ENCODE assay signal across 33 cellular contexts in genomic region chr11:20457934-20458333, GRCh38.
DNase-seq lines count a peak whose midpoint lies in the region; ATAC-seq, FAIRE-seq and TF ChIP-seq lines count a peak whose summit lies in the region.
"Had no signal": no experiment of that assay in that cellular context is flagged by ENCODE, and none has a peak within 500 bp of the region (broad histone marks: within the 10 kb centered on the region; RNA-seq: fewer than 3 reads in every experiment).

No MANE protein-coding gene starts in this region.

- TF ChIP-seq CTCF in MCF 10A (IDR thresholded peaks at IDR 0.05; ENCODE audit: unreplicated experiment), result no peak
- TF ChIP-seq CTCF in mammary epithelial cell (conservative IDR thresholded peaks at IDR 0.05 in 1 of 2, IDR thresholded peaks at IDR 0.05 in 1 of 2; ENCODE audit: extremely low read depth in 1 of 2, insufficient read depth in 1 of 2, low read depth in 1 of 2, low read length in 2 of 2), result no peak
- TF ChIP-seq CTCF in K562 (IDR thresholded peaks at IDR 0.05 in 2 of 3, conservative IDR thresholded peaks at IDR 0.05 in 1 of 3; ENCODE audit: insufficient read depth in 2 of 3, low read depth in 1 of 3, low read length in 3 of 3), result no peak
- no peak for TF ChIP-seq CTCF in tibial nerve (IDR thresholded peaks at IDR 0.05)

- H3K27me3 ChIP-seq in mammary epithelial cell (ENCODE audit: insufficient read depth, low read length) (no peaks in the 10 kb centered on the region), K562 (ENCODE audit: control insufficient read depth in 2 of 2, insufficient read depth in 2 of 2, low read length in 2 of 2) (no peaks in the 10 kb centered on the region), tibial nerve (no peaks in the 10 kb centered on the region)
- H3K27me3 ChIP-seq: BE2C; BLaER1; BLaER1 treated with 17β-estradiol and CSF1 and Interleukin-3, amounts not matched to agents 10 nM and 100 nM had no signal

- H3K27ac Mint-ChIP-seq in MCF 10A (ENCODE audit: low read depth, unreplicated experiment), result peak overlapping the region; percentile 40
- H3K27ac Mint-ChIP-seq: B cell; CD14-positive monocyte; CD4-positive, alpha-beta T cell; CD4-positive, CD25-positive, alpha-beta regulatory T cell; CD8-positive, alpha-beta T cell had no signal

- no peaks in the 10 kb centered on the region for H3K9me1 ChIP-seq in K562 (ENCODE audit: control insufficient read depth, insufficient read depth, low read length)

- H3K27me3 Mint-ChIP-seq in MCF 10A (ENCODE audit: insufficient read depth, unreplicated experiment), result no peaks in the 10 kb centered on the region
- H3K27me3 Mint-ChIP-seq: B cell; CD4-positive, alpha-beta memory T cell; CD4-positive, alpha-beta T cell; CD4-positive, CD25-positive, alpha-beta regulatory T cell; CD8-positive, alpha-beta memory T cell had no signal

- H3K9me3 Mint-ChIP-seq in MCF 10A (ENCODE audit: unreplicated experiment), result no peaks in the 10 kb centered on the region
- H3K9me3 Mint-ChIP-seq: CD4-positive, alpha-beta memory T cell; CD4-positive, alpha-beta T cell; CD4-positive, CD25-positive, alpha-beta regulatory T cell; CD8-positive, alpha-beta memory T cell; CD8-positive, alpha-beta T cell had no signal

- no peaks in the 10 kb centered on the region for H3K79me2 ChIP-seq in mammary epithelial cell (ENCODE audit: insufficient read depth, low read length)
- H3K79me2 ChIP-seq in K562 (ENCODE audit: control insufficient read depth, insufficient read depth, low read length), result peaks cover 17% of the 10 kb centered on the region; the same call in 2 of the 3 replicates

- ATAC-seq in K562, result no peak
- ATAC-seq: A549; CD8-positive, alpha-beta T cell had no signal

- in situ Hi-C loops in mammary epithelial cell (cut with MboI; ENCODE audit: low sequenced_read_pairs in 2 of 2) (no loop called here), K562 (cut with MboI) (no loop called here)

- TF ChIP-seq RAD21 in K562 (CRISPR knock-in tag; conservative IDR thresholded peaks at IDR 0.05 in 1 of 2, IDR thresholded peaks at IDR 0.05 in 1 of 2), result no peak

- WGBS in mammary epithelial cell (ENCODE audit: low coverage, missing lambda C conversion rate), result 100% methylated on average over 1 of the region's 1 CpG
- 67% methylated on average over 1 of the region's 1 CpG for whole genome bisulfite sequencing in K562 (ENCODE audit: insufficient coverage, low coverage, missing lambda C conversion rate)
- 79 to 85% methylated on average over 1 of the region's 1 CpG for WGBS in tibial nerve, 2 donors

- no TSS peak for BruUV-seq in MCF 10A (replicated peaks; lab: Mats Ljungman, UMichigan)
- no TSS peak for BruUV-seq in mammary epithelial cell (replicated peaks; lab: Mats Ljungman, UMichigan)
- BruUV-seq in K562 (replicated peaks; lab: Mats Ljungman, UMichigan), result no TSS peak

- H3K9ac ChIP-seq in mammary epithelial cell (ENCODE audit: insufficient read depth, low read length) (no peak overlapping the region), K562 (ENCODE audit: insufficient read depth in 1 of 2, low read depth in 2 of 2, low read length in 2 of 2) (peak overlapping the region in 1 of 2 experiments; percentile 42; a peak in 1 of 4 replicates)
- H3K9ac ChIP-seq: BLaER1; BLaER1 treated with 17β-estradiol and CSF1 and Interleukin-3, amounts not matched to agents 10 nM and 100 nM had no signal

- CTCF ChIA-PET in MCF 10A (lab: Yijun Ruan, JAX) (interaction anchor here (1.4 kb wide), 1 partner anchor 152 kb away, joined by 4 read pairs; no protein-coding TSS in a partner anchor), mammary epithelial cell (lab: Charles Lee; ENCODE audit: low non-redundant PET) (no interaction called here), K562 (lab: Yijun Ruan, JAX; ENCODE audit: low intra/inter-chr PET ratio) (no interaction called here)

- no peaks in the 10 kb centered on the region for H3K4me1 ChIP-seq in mammary epithelial cell (ENCODE audit: insufficient read depth, low read length)
- peaks cover 17 to 56% of the 10 kb centered on the region in 2 experiments; a peak in 4 of 5 replicates for H3K4me1 ChIP-seq in K562 (replicated peaks in 1 of 2; ENCODE audit: control insufficient read depth in 2 of 2, insufficient read depth in 2 of 2, low read length in 2 of 2)
- no peaks in the 10 kb centered on the region for H3K4me1 ChIP-seq in tibial nerve
- H3K4me1 ChIP-seq: A549; BLaER1; BLaER1 treated with 17β-estradiol and CSF1 and Interleukin-3, amounts not matched to agents 10 nM and 100 nM; Caco-2 had no signal

- H2AFZ ChIP-seq in mammary epithelial cell (ENCODE audit: low read depth, low read length) (no peak overlapping the region), K562 (ENCODE audit: low read depth, low read length) (no peak overlapping the region)

- no peak for DNase-seq in MCF 10A (ENCODE audit: unreplicated experiment)
- no peak for DNase-seq in mammary epithelial cell
- DNase-seq in K562 (ENCODE audit: extremely low read depth in 1 of 4, low spot score in 3 of 4), result no peak
- no peak for DNase-seq in tibial nerve (ENCODE audit: low spot score in 2 of 2)
- DNase-seq: 8988T; ACHN; AML-193; BE2C; C1 segment of cervical spinal cord; Caco-2; Calu3; CD4-positive, alpha-beta memory T cell; CD4-positive, alpha-beta T cell; CD4-positive, CD25-positive, alpha-beta regulatory T cell; CD8-positive, alpha-beta memory T cell; CD8-positive, alpha-beta T cell; COR-L47; DMS 273 treated with DMSO at 0.1 percent for 48 hours; DMS153; DMS53; DMS79; DMS79 treated with DMSO at 0.1 percent for 48 hours; DND-41; EL had no signal

- intact Hi-C loops in MCF 10A (cut with micrococcal nuclease) (no loop called here), mammary epithelial cell (cut with micrococcal nuclease) (no loop called here), K562 (cut with micrococcal nuclease) (no loop called here)

- no peak for TF ChIP-seq EP300 in K562 (IDR thresholded peaks at IDR 0.05; ENCODE audit: low read length)
- TF ChIP-seq EP300 in tibial nerve (IDR thresholded peaks at IDR 0.05), result no peak

- no peak overlapping the region for H3K4me3 Mint-ChIP-seq in MCF 10A (ENCODE audit: unreplicated experiment)
- H3K4me3 Mint-ChIP-seq: B cell; CD14-positive monocyte; CD4-positive, alpha-beta memory T cell; CD4-positive, alpha-beta T cell; CD4-positive, CD25-positive, alpha-beta regulatory T cell; CD8-positive, alpha-beta memory T cell; CD8-positive, alpha-beta T cell had no signal

- no peak overlapping the region for H3K4me3 ChIP-seq in mammary epithelial cell (replicated peaks in 1 of 3; ENCODE audit: insufficient read depth in 1 of 3, low read depth in 2 of 3, low read length in 3 of 3)
- no peak overlapping the region for H3K4me3 ChIP-seq in K562
- H3K4me3 ChIP-seq in tibial nerve, result no peak overlapping the region
- H3K4me3 ChIP-seq: A549; BLaER1; BLaER1 treated with 17β-estradiol and CSF1 and Interleukin-3, amounts not matched to agents 10 nM and 100 nM had no signal

- no peak for TF ChIP-seq POLR2A in K562 (conservative IDR thresholded peaks at IDR 0.05)
- TF ChIP-seq POLR2A in tibial nerve (IDR thresholded peaks at IDR 0.05), result no peak

- H3K9me3 ChIP-seq in mammary epithelial cell (replicated peaks; ENCODE audit: insufficient read depth, low read length) (no peaks in the 10 kb centered on the region), K562 (replicated peaks; ENCODE audit: control insufficient read depth, insufficient read depth, low read depth, low read length) (no peaks in the 10 kb centered on the region), tibial nerve (no peaks in the 10 kb centered on the region)
- H3K9me3 ChIP-seq: A549; BE2C; BLaER1; BLaER1 treated with 17β-estradiol and CSF1 and Interleukin-3, amounts not matched to agents 10 nM and 100 nM; Caco-2 had no signal

- H3K27ac ChIP-seq in mammary epithelial cell (ENCODE audit: insufficient read depth, low read depth, low read length) (no peak overlapping the region), K562 (ENCODE audit: extremely low read depth, low read depth, low read length) (peak overlapping the region; percentile 77; the same call in 2 of the 3 replicates), tibial nerve (no peak overlapping the region)
- H3K27ac ChIP-seq: 22Rv1; A549; BLaER1; BLaER1 treated with 17β-estradiol and CSF1 and Interleukin-3, amounts not matched to agents 10 nM and 100 nM; C4-2B had no signal

- no peak overlapping the region for H3K4me2 ChIP-seq in mammary epithelial cell (ENCODE audit: insufficient read depth, low read depth, low read length)
- no peak overlapping the region for H3K4me2 ChIP-seq in K562 (ENCODE audit: insufficient read depth, low read length)
- H3K4me2 ChIP-seq: A549; BLaER1; BLaER1 treated with 17β-estradiol and CSF1 and Interleukin-3, amounts not matched to agents 10 nM and 100 nM had no signal

- dilution Hi-C loops in mammary epithelial cell (cut with HindIII; ENCODE audit: low sequenced_read_pairs), result no loop called here

- H3K36me3 ChIP-seq in mammary epithelial cell (ENCODE audit: insufficient read depth, low read length), result peaks cover 3% of the 10 kb centered on the region
- peaks cover 36% of the 10 kb centered on the region for H3K36me3 ChIP-seq in K562 (ENCODE audit: control insufficient read depth, insufficient read depth, low read length)
- peaks cover 0 to 28% (median 0%) of the 10 kb centered on the region in 3 donors for H3K36me3 ChIP-seq in tibial nerve
- H3K36me3 ChIP-seq: BE2C had no signal

- no peaks in the 10 kb centered on the region for H4K20me1 ChIP-seq in mammary epithelial cell (ENCODE audit: insufficient read depth, low read length)
- no peaks in the 10 kb centered on the region for H4K20me1 ChIP-seq in K562 (replicated peaks; ENCODE audit: control insufficient read depth, insufficient read depth, low read length)
- H4K20me1 ChIP-seq: BLaER1 had no signal

- no peak for FAIRE-seq in K562 (lab: Jason Lieb, UNC)
- FAIRE-seq: A204.1, A549, D721Med had no signal

- H3K36me3 Mint-ChIP-seq in MCF 10A (ENCODE audit: insufficient read depth, unreplicated experiment), result peaks cover 36% of the 10 kb centered on the region

- POLR2A ChIA-PET in MCF 10A (lab: Yijun Ruan, JAX), result interaction anchor here (0.6 to 0.7 kb wide), 2 partner anchors 50 to 1781 kb away, joined by 3 read pairs; no protein-coding TSS in a partner anchor
- POLR2A ChIA-PET in K562 (lab: Yijun Ruan, JAX), result interaction anchor here (1.1 to 1.2 kb wide), 2 partner anchors 10 to 38 kb away, joined by 3 read pairs; no protein-coding TSS in a partner anchor

- H3K4me1 Mint-ChIP-seq in MCF 10A (ENCODE audit: insufficient read depth, unreplicated experiment), result no peaks in the 10 kb centered on the region
- H3K4me1 Mint-ChIP-seq: B cell, CD14-positive monocyte had no signal

TF ChIP-seq in K562, 482 proteins besides CTCF, POLR2A, EP300 and RAD21 (continues in another document):
- TF ChIP-seq SNIP1 (IDR thresholded peaks at IDR 0.05; ENCODE audit: low read depth), result no peak
- TF ChIP-seq FIP1L1 (IDR thresholded peaks at IDR 0.05; ENCODE audit: low read depth, low read length, poor library complexity, severe bottlenecking), result no peak
- TF ChIP-seq BDP1 (IDR thresholded peaks at IDR 0.05; ENCODE audit: insufficient read depth, insufficient read length), result no peak
- peak; percentile 81 for TF ChIP-seq ZNF316 (IDR thresholded peaks at IDR 0.05)
- no peak for TF ChIP-seq HNRNPH1 (optimal IDR thresholded peaks at IDR 0.05; ENCODE audit: low read depth, low read length)
- no peak for TF ChIP-seq PYGO2 (tag; IDR thresholded peaks at IDR 0.05)
